20 cellular contexts compared by ENCODE assay signal in the genomic region with DNA sequence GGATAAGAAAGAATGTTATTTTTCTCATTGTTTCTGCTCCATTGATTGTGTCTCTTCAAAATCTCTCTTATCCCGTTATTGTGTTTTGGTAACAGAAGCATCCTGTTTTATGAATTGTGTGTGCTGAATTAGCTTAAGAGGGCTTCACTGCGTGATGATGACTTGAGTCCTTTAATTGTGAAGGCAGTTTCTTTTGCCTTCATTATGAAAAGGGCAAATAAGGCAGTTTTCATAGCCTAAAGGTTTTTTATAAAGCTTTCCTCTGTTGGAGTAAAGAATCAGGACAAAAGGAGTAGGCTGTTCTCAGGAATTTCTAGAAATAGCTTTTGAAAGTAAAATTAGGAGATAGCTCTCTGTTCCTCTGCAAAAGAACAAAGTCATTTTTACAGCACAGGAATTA.
DNase-seq lines count a peak whose midpoint lies in the region; ATAC-seq and TF ChIP-seq lines count a peak whose summit lies in the region.
"Had no signal": no experiment of that assay in that cellular context is flagged by ENCODE, and none has a peak within 500 bp of the region (broad histone marks: within the 10 kb centered on the region; RNA-seq: fewer than 3 reads in every experiment).

No MANE protein-coding gene starts in this region.

- in situ Hi-C loops in G401 (cut with HindIII; ENCODE audit: low sequenced_read_pairs), result no loop called here

- H3K36me3 Mint-ChIP-seq in chondrocyte (ENCODE audit: low read depth), result peaks cover 15% of the 10 kb centered on the region

- no peaks in the 10 kb centered on the region for H3K27me3 ChIP-seq in right lobe of liver
- H3K27me3 ChIP-seq: BLaER1 had no signal

- peaks cover 35% of the 10 kb centered on the region for H3K4me1 Mint-ChIP-seq in chondrocyte (ENCODE audit: low read depth)

- TF ChIP-seq CTCF in chondrocyte (IDR thresholded peaks at IDR 0.05), result no peak
- TF ChIP-seq CTCF in right lobe of liver (IDR thresholded peaks at IDR 0.05), result no peak

- peaks cover 4% of the 10 kb centered on the region for H3K4me1 ChIP-seq in mesodermal cell (ENCODE audit: control insufficient read depth, insufficient read depth, low read length, poor library complexity, severe bottlenecking)
- no peaks in the 10 kb centered on the region for H3K4me1 ChIP-seq in right lobe of liver
- H3K4me1 ChIP-seq: BLaER1 had no signal

- ATAC-seq in right lobe of liver, result no peak
- ATAC-seq in HG02970 (IDR thresholded peaks at IDR 0.05; ENCODE audit: low FRiP score, unreplicated experiment), result no peak

- intact Hi-C loops in right lobe of liver (cut with DNase I), result no loop called here

- TF ChIP-seq POLR2A in right lobe of liver (IDR thresholded peaks at IDR 0.05), result no peak

- no peaks in the 10 kb centered on the region for H3K36me3 ChIP-seq in mesodermal cell (ENCODE audit: control insufficient read depth, insufficient read depth, low read length)
- no peaks in the 10 kb centered on the region for H3K36me3 ChIP-seq in right lobe of liver
- H3K36me3 ChIP-seq: BLaER1 had no signal

- H3K27ac ChIP-seq in mesodermal cell (ENCODE audit: low read depth, low read length, severe bottlenecking) (peak overlapping the region; percentile 3), right lobe of liver (no peak overlapping the region)
- H3K27ac ChIP-seq: BLaER1, KMS-11 had no signal

- peaks cover 28% of the 10 kb centered on the region for H3K9me3 Mint-ChIP-seq in chondrocyte (ENCODE audit: low read depth)

- no peak overlapping the region for H3K4me3 Mint-ChIP-seq in chondrocyte (ENCODE audit: unreplicated experiment)

- H3K27me3 Mint-ChIP-seq in chondrocyte (ENCODE audit: low read depth), result no peaks in the 10 kb centered on the region

- DNase-seq in G401 (ENCODE audit: low spot score) (peak; percentile 6), NCI-H748 (lab: John Stamatoyannopoulos, UW; ENCODE audit: unreplicated experiment) (peak; percentile 38), chondrocyte (ENCODE audit: low spot score) (no peak), GDM1 (lab: John Stamatoyannopoulos, UW) (no peak), right lobe of liver (no peak)
- no peak for DNase-seq in activated naive CD4-positive, alpha-beta T cell treated with Interleukin-2 at 50 U/mL for 16 hours
- DNase-seq: DND-41; GF-D8; GOT3; NCI-H1048; NCI-H1436 treated with DMSO at 0.1 percent for 48 hours; NCI-H2081 treated with DMSO at 0.1 percent for 48 hours; NCI-H2227 treated with DMSO at 0.1 percent for 48 hours; NCI-H524; NK-92 treated with Interleukin-12 subunit alpha and Interleukin-12 subunit beta, amount 100 ng/mL, for 24 hours; SIG-M5 had no signal

- peak overlapping the region; percentile 81 for H3K27ac Mint-ChIP-seq in chondrocyte (ENCODE audit: unreplicated experiment)

- H3K4me3 ChIP-seq in mesodermal cell (ENCODE audit: extremely low read depth, insufficient read depth, low read length, poor library complexity, severe bottlenecking) (no peak overlapping the region), right lobe of liver (no peak overlapping the region)
- H3K4me3 ChIP-seq: BLaER1 had no signal

- WGBS in mesodermal cell (ENCODE audit: insufficient coverage in 2 of 2), 2 experiments, result 83 to 86% methylated on average over 1 of the region's 2 CpGs
- 73% methylated on average over 2 of the region's 2 CpGs for WGBS in right lobe of liver (ENCODE audit: insufficient coverage, low coverage, low lambda C conversion rate, missing lambda C conversion rate)

- peaks cover 7% of the 10 kb centered on the region for H3K9me3 ChIP-seq in mesodermal cell (ENCODE audit: control insufficient read depth, low read length)
- peaks cover 0 to 4% (median 0%) of the 10 kb centered on the region in 4 donors for H3K9me3 ChIP-seq in right lobe of liver
- H3K9me3 ChIP-seq: BLaER1 had no signal

Comparison
In these comparisons a context has a peak if more than half of its experiments do, and no peak if none do; other contexts are left out.
1. DNase-seq: peak in G401 (single experiment) and NCI-H748 (single experiment); none in chondrocyte (single experiment), GDM1 (single experiment), right lobe of liver (0 of 3) and activated naive CD4-positive, alpha-beta T cell treated with Interleukin-2 at 50 U/mL for 16 hours (single experiment).